20 cellular contexts compared by ENCODE assay signal in the genomic region with DNA sequence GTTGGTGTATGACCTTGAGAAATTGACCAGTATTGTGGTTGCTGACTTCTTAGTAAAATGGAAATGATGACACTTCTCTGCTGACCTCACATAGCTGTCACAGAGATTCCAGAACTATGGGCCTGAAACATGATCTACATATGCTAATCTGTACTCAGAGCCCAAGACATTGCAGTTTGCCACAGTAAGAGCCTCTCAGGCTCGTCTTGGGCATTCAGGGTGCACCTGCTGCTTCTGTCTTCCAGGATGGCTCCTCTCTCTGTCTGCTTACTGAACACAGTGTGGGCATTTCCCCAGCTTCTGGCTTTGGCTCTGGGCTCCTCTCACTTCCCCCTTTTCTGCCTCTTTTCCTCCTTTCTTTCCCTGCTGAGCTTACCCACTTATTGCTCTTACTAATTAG. TPM values are rescaled to one million over a fixed set of nuclear protein-coding genes. Genes with fewer than 3 reads are reported as not detected.
DNase-seq lines count a peak whose midpoint lies in the region; ATAC-seq, FAIRE-seq and TF ChIP-seq lines count a peak whose summit lies in the region.
"Had no signal": no experiment of that assay in that cellular context is flagged by ENCODE, and none has a peak within 500 bp of the region (broad histone marks: within the 10 kb centered on the region; RNA-seq: fewer than 3 reads in every experiment).

No MANE protein-coding gene starts in this region.

- no peak overlapping the region for H2BK5ac ChIP-seq in H1 (ENCODE audit: low read depth, low read length)

- no peak overlapping the region for H2BK120ac ChIP-seq in H1 (replicated peaks; ENCODE audit: low read depth, low read length)

- no peaks in the 10 kb centered on the region for H3K79me1 ChIP-seq in H1 (ENCODE audit: low read depth, low read length)

- peaks cover 8% of the 10 kb centered on the region for H3K27me3 Mint-ChIP-seq in stimulated activated memory B cell treated with anti-CD40 and anti-IgM and Interleukin-4, amounts not matched to agents 10 μg/mL and 1 μg/mL and 100 μg/mL, for 72 hours

- TF ChIP-seq EP300 in H1 (IDR thresholded peaks at IDR 0.05; ENCODE audit: borderline replicate concordance in 1 of 2, low read depth in 2 of 2, low read length in 2 of 2), result no peak

- no peaks in the 10 kb centered on the region for H3K9me3 ChIP-seq in H1 (ENCODE audit: insufficient read depth in 2 of 2, low read depth in 1 of 2, low read length in 1 of 2)
- H3K9me3 ChIP-seq: A549, tibial artery had no signal

- no peak overlapping the region for H4K8ac ChIP-seq in H1 (ENCODE audit: extremely low read depth, insufficient read depth, low read length)

- no peak for TF ChIP-seq CTCF in H1 (IDR thresholded peaks at IDR 0.05; ENCODE audit: control extremely low read depth in 1 of 3, insufficient read depth in 1 of 3, low read depth in 1 of 3, low read length in 3 of 3)

- H3K27ac Mint-ChIP-seq in stimulated activated memory B cell treated with anti-CD40 and anti-IgM and Interleukin-4, amounts not matched to agents 10 μg/mL and 1 μg/mL and 100 μg/mL, for 72 hours, result no peak overlapping the region
- H3K27ac Mint-ChIP-seq: activated B cell treated with CpG ODN at 0.5 μM for 24 hours, endodermal cell had no signal

- FAIRE-seq in H1 (lab: Jason Lieb, UNC) (no peak), H54 (lab: Jason Lieb, UNC) (no peak)
- FAIRE-seq: A549, frontal cortex had no signal

- no peaks in the 10 kb centered on the region for H4K20me1 ChIP-seq in H1 (replicated peaks in 1 of 2; ENCODE audit: control insufficient read depth in 1 of 2, insufficient read depth in 2 of 2, low read length in 2 of 2)

- H3K23ac ChIP-seq in H1 (ENCODE audit: insufficient read length), result no peak overlapping the region

- no peak overlapping the region for H3K4me3 ChIP-seq in H1 (ENCODE audit: extremely low read depth in 1 of 4, insufficient read depth in 2 of 4, low read depth in 3 of 4, low read length in 4 of 4)
- H3K4me3 ChIP-seq: A549, tibial artery had no signal

- H3K9ac ChIP-seq in H1 (replicated peaks in 1 of 4; ENCODE audit: extremely low read depth in 1 of 4, low read depth in 3 of 4, low read length in 3 of 4), result no peak overlapping the region

- ATAC-seq in Right ventricle myocardium superior (ENCODE audit: poor library complexity), result peak; percentile 36
- ATAC-seq in left ventricle myocardium superior, result no peak
- peak; percentile 55 for ATAC-seq in stimulated activated memory B cell treated with anti-CD40 and anti-IgM and Interleukin-4, amounts not matched to agents 10 μg/mL and 1 μg/mL and 100 μg/mL, for 72 hours
- ATAC-seq: A549; activated naive CD4-positive, alpha-beta T cell treated with anti-CD3 and anti-CD28 coated beads, Interleukin-2, amount 50 U/mL, for 72 hours; Panc1 had no signal

- H3K4me2 ChIP-seq in H1 (ENCODE audit: insufficient read depth in 1 of 2, low read depth in 2 of 2, low read length in 2 of 2), result no peak overlapping the region
- H3K4me2 ChIP-seq: A549 had no signal

- no peak overlapping the region for H3K14ac ChIP-seq in H1 (ENCODE audit: insufficient read length)

- no peaks in the 10 kb centered on the region for H3K27me3 ChIP-seq in H1 (replicated peaks in 1 of 4; ENCODE audit: control insufficient read depth in 3 of 4, extremely low read depth in 1 of 4, insufficient read depth in 3 of 4, low read length in 3 of 4)

- no peaks in the 10 kb centered on the region for H3K36me3 ChIP-seq in H1 (ENCODE audit: control insufficient read depth in 2 of 4, insufficient read depth in 4 of 4, low read length in 3 of 4)
- H3K36me3 ChIP-seq: tibial artery had no signal

- no peak overlapping the region for H3K56ac ChIP-seq in H1 (replicated peaks; ENCODE audit: insufficient read length, low read depth, low read length)

- CTCF ChIA-PET in H1 (lab: Charles Lee; ENCODE audit: partially characterized antibody), result no interaction called here

- no peak overlapping the region for H2AFZ ChIP-seq in H1 (ENCODE audit: low read length)

- no peak overlapping the region for H3K4me3 Mint-ChIP-seq in stimulated activated memory B cell treated with anti-CD40 and anti-IgM and Interleukin-4, amounts not matched to agents 10 μg/mL and 1 μg/mL and 100 μg/mL, for 72 hours
- H3K4me3 Mint-ChIP-seq: activated B cell treated with CpG ODN at 0.5 μM for 24 hours, endodermal cell had no signal

- no peak overlapping the region for H2AK5ac ChIP-seq in H1 (ENCODE audit: low read depth, low read length)

- peaks cover 2 to 16% (median 6%) of the 10 kb centered on the region in 4 experiments; a peak in 4 of 7 replicates for H3K4me1 ChIP-seq in H1 (replicated peaks in 1 of 4; ENCODE audit: control insufficient read depth in 3 of 4, insufficient read depth in 4 of 4, low read length in 3 of 4)
- H3K4me1 ChIP-seq: tibial artery had no signal

- TF ChIP-seq RAD21 in H1 (IDR thresholded peaks at IDR 0.05 in 1 of 2, conservative IDR thresholded peaks at IDR 0.05 in 1 of 2; ENCODE audit: low read depth in 2 of 2, low read length in 2 of 2), result no peak

- H3K4ac ChIP-seq in H1 (replicated peaks; ENCODE audit: insufficient read length, low read depth, low read length), result no peak overlapping the region

- H4K91ac ChIP-seq in H1 (replicated peaks; ENCODE audit: insufficient read length, low read length), result no peak overlapping the region

- WGBS in H1 (ENCODE audit: extremely low coverage in 1 of 2, insufficient coverage in 1 of 2, insufficient read length in 1 of 2, insufficient replicate concordance in 2 of 2, low coverage in 1 of 2, low lambda C conversion rate in 2 of 2, missing lambda C conversion rate in 1 of 2), 2 experiments, result 76% methylated on average over 1 of the region's 1 CpG; no CpG with 5 or more reads in 1 of the 2 experiments

- H2BK15ac ChIP-seq in H1 (ENCODE audit: low read length), result peak overlapping the region; percentile 72; the same call in 1 of the 2 replicates

- H3K23me2 ChIP-seq in H1 (ENCODE audit: low read depth, low read length), result no peaks in the 10 kb centered on the region

- no peak overlapping the region for H4K5ac ChIP-seq in H1 (ENCODE audit: insufficient read length, low read depth, low read length)

- no peak overlapping the region for H3K27ac ChIP-seq in H1 (ENCODE audit: low read depth, low read length)
- H3K27ac ChIP-seq: A549, tibial artery had no signal

- no peaks in the 10 kb centered on the region for H3K9me3 Mint-ChIP-seq in stimulated activated memory B cell treated with anti-CD40 and anti-IgM and Interleukin-4, amounts not matched to agents 10 μg/mL and 1 μg/mL and 100 μg/mL, for 72 hours
- H3K9me3 Mint-ChIP-seq: activated B cell treated with CpG ODN at 0.5 μM for 24 hours; activated naive CD4-positive, alpha-beta T cell treated with anti-CD3 and anti-CD28 coated beads, Interleukin-2, amount 50 U/mL, for 72 hours; endodermal cell had no signal

- H3K4me1 Mint-ChIP-seq in stimulated activated memory B cell treated with anti-CD40 and anti-IgM and Interleukin-4, amounts not matched to agents 10 μg/mL and 1 μg/mL and 100 μg/mL, for 72 hours, result peaks cover 10% of the 10 kb centered on the region
- H3K4me1 Mint-ChIP-seq: activated B cell treated with CpG ODN at 0.5 μM for 24 hours had no signal

- peak overlapping the region; percentile 46; the same call in 1 of the 2 replicates for H2BK12ac ChIP-seq in H1 (ENCODE audit: low read depth, low read length)

- DNase-seq in Right ventricle myocardium superior (no peak), left ventricle myocardium superior (no peak), NOMO-1 (lab: John Stamatoyannopoulos, UW; ENCODE audit: unreplicated experiment in 2 of 2) (peak; percentile 30 to 38), H1 (ENCODE audit: low read depth in 1 of 2, low spot score in 2 of 2) (no peak), H54 (ENCODE audit: insufficient read length, low spot score) (no peak), NCI-H1930 (lab: John Stamatoyannopoulos, UW) (no peak)
- DNase-seq in activated T-cell treated with anti-CD3 and anti-CD28 coated beads, Interleukin-2, amount 50 U/mL, for 1 hour, result no peak
- DNase-seq: activated B cell treated with CpG ODN at 0.5 μM for 24 hours; endodermal cell; H7; KG1; NCI-H1694 treated with DMSO at 0.1 percent for 48 hours; stimulated activated CD4-positive, alpha-beta T cell treated with anti-CD3 and anti-CD28 coated beads, Interleukin-2, amount 100 ng/mL, for 48 hours; stimulated activated CD8-positive, alpha-beta memory T cell treated with anti-CD3 and anti-CD28 coated beads, Interleukin-4, amount 100 ng/mL, for 48 hours; tibial artery had no signal

- no peaks in the 10 kb centered on the region for H3K36me3 Mint-ChIP-seq in stimulated activated memory B cell treated with anti-CD40 and anti-IgM and Interleukin-4, amounts not matched to agents 10 μg/mL and 1 μg/mL and 100 μg/mL, for 72 hours
- H3K36me3 Mint-ChIP-seq: activated naive CD4-positive, alpha-beta T cell treated with anti-CD3 and anti-CD28 coated beads, Interleukin-2, amount 50 U/mL, for 72 hours had no signal

- POLR2A ChIA-PET in H1 (lab: Charles Lee; ENCODE audit: partially characterized antibody), result no interaction called here

- intact Hi-C loops in Right ventricle myocardium superior (cut with DNase I) (no loop called here), left ventricle myocardium superior (cut with micrococcal nuclease) (no loop called here)

- no peaks in the 10 kb centered on the region for H3K79me2 ChIP-seq in H1 (ENCODE audit: control insufficient read depth in 1 of 2, insufficient read depth in 2 of 2, low read length in 2 of 2)

- TF ChIP-seq POLR2A in H1 (IDR thresholded peaks at IDR 0.05; ENCODE audit: control extremely low read depth in 1 of 2, low read depth in 2 of 2, low read length in 2 of 2) (no peak), H54 (IDR thresholded peaks at IDR 0.05; ENCODE audit: low read depth, low read length) (no peak)

- no peak overlapping the region for H2BK20ac ChIP-seq in H1 (ENCODE audit: low read length)

- H3K18ac ChIP-seq in H1 (ENCODE audit: extremely low read depth, low read length), result no peak overlapping the region

TF ChIP-seq in H1, 55 proteins besides CTCF, POLR2A, EP300 and RAD21 (continues in another document):
- TF ChIP-seq BACH1 (IDR thresholded peaks at IDR 0.05; ENCODE audit: low read length), result no peak
- no peak for TF ChIP-seq SP1 (IDR thresholded peaks at IDR 0.05; ENCODE audit: low read depth, low read length)
- no peak for TF ChIP-seq RFX5 (IDR thresholded peaks at IDR 0.05; ENCODE audit: borderline replicate concordance, low read depth, low read length)
- no peak for TF ChIP-seq CEBPB (IDR thresholded peaks at IDR 0.05; ENCODE audit: low read depth, low read length)
- no peak for TF ChIP-seq TCF12 (IDR thresholded peaks at IDR 0.05; ENCODE audit: low read depth, low read length)

RNA-seq across cellular contexts. Expression of gene SLC46A3, which starts 22.3 kb away (rescaled TPM):
- total RNA-seq in Right ventricle myocardium superior, result 16.2 TPM
- total RNA-seq in left ventricle myocardium superior, result 18.1 TPM
- 0.31 and 0.39 TPM in 2 replicates for total RNA-seq in H1 (2021; fragmentation: NEBNext Ultra II Directional; extraction: Animal tissue kit (Norgen Biotek cat#: 25700))
- polyA plus RNA-seq in H1 (2011; rRNA removed), result 0.50 and 0.67 TPM in 2 replicates
- 0.56 TPM for polyA plus RNA-seq in H1 (2011; cell fraction: cytosol; rRNA removed)
- 0.24 TPM for polyA plus RNA-seq in H1 (2011; cell fraction: nucleus; rRNA removed)
- 0.22 to 0.37 TPM (median 0.31 TPM) in 4 replicates for polyA plus RNA-seq in H1 (2012, experiment 1 of 2)
- polyA plus RNA-seq in H1 (2012, experiment 2 of 2), result 0.09 TPM
- 1.1 TPM for polyA plus RNA-seq in H1 (2013, experiment 1 of 2)
- polyA plus RNA-seq in H1 (2013, experiment 2 of 2), result 1.1 TPM
- polyA minus RNA-seq in H1 (2011; rRNA and poly(A)+ RNA removed), result 0.27 and 0.91 TPM in 2 replicates
- not detected for polyA minus RNA-seq in H1 (2011; cell fraction: cytosol; rRNA and poly(A)+ RNA removed)
- polyA minus RNA-seq in H1 (2011; cell fraction: nucleus; rRNA and poly(A)+ RNA removed), result 0.30 TPM

Comparison
In these comparisons a context has a peak if more than half of its experiments do, and no peak if none do; other contexts are left out.
1. DNase-seq: peak in NOMO-1 (2 of 2); none in Right ventricle myocardium superior (single experiment), left ventricle myocardium superior (single experiment), H1 (0 of 2), H54 (single experiment), NCI-H1930 (0 of 2) and activated T-cell treated with anti-CD3 and anti-CD28 coated beads, Interleukin-2, amount 50 U/mL, for 1 hour (single experiment).
2. RNA of gene SLC46A3, which starts 22.3 kb away (total RNA-seq): 18.1 TPM in left ventricle myocardium superior (single experiment) and 16.2 TPM in Right ventricle myocardium superior (single experiment); 0.31 to 0.39 TPM in H1; every median in the first group is over 10 times any median in the second.